In genomic region chr2:3442185-3442584, GRCh38 we compare ENCODE assay signal across 25 cellular contexts.
DNase-seq lines count a peak whose midpoint lies in the region; ATAC-seq and TF ChIP-seq lines count a peak whose summit lies in the region.
"Had no signal": no experiment of that assay in that cellular context is flagged by ENCODE, and none has a peak within 500 bp of the region (broad histone marks: within the 10 kb centered on the region; RNA-seq: fewer than 3 reads in every experiment).

No MANE protein-coding gene starts in this region.

- peaks cover 33% of the 10 kb centered on the region for H3K36me3 ChIP-seq in WERI-Rb-1

- POLR2A ChIA-PET in activated CD8-positive, alpha-beta T cell treated with anti-CD3 and anti-CD28 coated beads for 36 hours (lab: Charles Lee) = no interaction called here

- H3K27ac ChIP-seq in WERI-Rb-1 = no peak overlapping the region
- H3K27ac ChIP-seq: dorsolateral prefrontal cortex, lower lobe of right lung, SK-N-MC had no signal

- H3K4me3 ChIP-seq in fibroblast of the aortic adventitia (ENCODE audit: low read depth, low read length) = no peak overlapping the region
- H3K4me3 ChIP-seq in WERI-Rb-1 (ENCODE audit: low read depth, low read length) = no peak overlapping the region
- H3K4me3 ChIP-seq: dorsolateral prefrontal cortex, lower lobe of right lung, SK-N-MC had no signal

- H3K4me3 Mint-ChIP-seq in activated T-cell treated with anti-CD3 and anti-CD28 coated beads, Interleukin-2, amount 50 U/mL, for 4 hours = no peak overlapping the region
- no peak overlapping the region for H3K4me3 Mint-ChIP-seq in activated CD8-positive, alpha-beta T cell treated with anti-CD3 and anti-CD28 coated beads for 36 hours
- H3K4me3 Mint-ChIP-seq: activated naive CD8-positive, alpha-beta T cell treated with anti-CD3 and anti-CD28 coated beads, Interleukin-2, amount 50 U/mL, for 24 hours; B cell; CD8-positive, alpha-beta memory T cell; H9; naive thymus-derived CD8-positive, alpha-beta T cell; T-helper 1 cell treated with Interleukin-12 subunit alpha and Interleukin-12 subunit beta and Interleukin-4 antibody, amounts not matched to agents 30 μg/mL and 1 μg/mL, for 36 hours had no signal

- intact Hi-C loops in activated CD8-positive, alpha-beta T cell treated with anti-CD3 and anti-CD28 coated beads for 36 hours (cut with micrococcal nuclease) = no loop called here

- peaks cover 5% of the 10 kb centered on the region for H3K9me3 ChIP-seq in WERI-Rb-1 (ENCODE audit: severe bottlenecking)
- H3K9me3 ChIP-seq: lower lobe of right lung had no signal

- no peaks in the 10 kb centered on the region for H3K27me3 ChIP-seq in WERI-Rb-1 (ENCODE audit: insufficient read depth, low read depth, severe bottlenecking)
- H3K27me3 ChIP-seq: dorsolateral prefrontal cortex had no signal

- peaks cover 22% of the 10 kb centered on the region for H3K4me1 Mint-ChIP-seq in activated T-cell treated with anti-CD3 and anti-CD28 coated beads, Interleukin-2, amount 50 U/mL, for 4 hours (ENCODE audit: low read depth)
- H3K4me1 Mint-ChIP-seq in activated CD8-positive, alpha-beta T cell treated with anti-CD3 and anti-CD28 coated beads for 36 hours (ENCODE audit: low read depth) = peaks cover 16% of the 10 kb centered on the region
- H3K4me1 Mint-ChIP-seq: H9 had no signal

- ATAC-seq in GM18867 (IDR thresholded peaks at IDR 0.05; ENCODE audit: unreplicated experiment) (peak; percentile 89), HG02798 (IDR thresholded peaks at IDR 0.05; ENCODE audit: poor library complexity, unreplicated experiment) (peak; percentile 58), HG03565 (IDR thresholded peaks at IDR 0.05; ENCODE audit: unreplicated experiment) (peak; percentile 91)
- ATAC-seq in activated T-cell treated with anti-CD3 and anti-CD28 coated beads, Interleukin-2, amount 50 U/mL, for 4 hours = no peak
- ATAC-seq in activated CD8-positive, alpha-beta T cell treated with anti-CD3 and anti-CD28 coated beads for 36 hours = no peak
- ATAC-seq: activated naive CD8-positive, alpha-beta T cell treated with anti-CD3 and anti-CD28 coated beads, Interleukin-2, amount 50 U/mL, for 24 hours; lower lobe of right lung; naive thymus-derived CD8-positive, alpha-beta T cell had no signal

- DNase-seq in fibroblast of the aortic adventitia (ENCODE audit: low read depth) (peak; percentile 20), islet precursor cell (no peak), WERI-Rb-1 (no peak)
- DNase-seq in activated T-cell treated with anti-CD3 and anti-CD28 coated beads, Interleukin-2, amount 50 U/mL, for 4 hours = no peak
- DNase-seq in activated CD8-positive, alpha-beta T cell treated with anti-CD3 and anti-CD28 coated beads for 36 hours = no peak
- DNase-seq: activated CD4-positive, alpha-beta T cell treated with anti-CD3 and anti-CD28 coated beads for 1 hour; activated CD8-positive, alpha-beta memory T cell treated with anti-CD3 and anti-CD28 coated beads for 24 hours; activated gamma-delta T cell treated with Interleukin-2 at 50 U/mL for 16 hours; activated naive CD8-positive, alpha-beta T cell treated with anti-CD3 and anti-CD28 coated beads, Interleukin-2, amount 50 U/mL, for 24 hours; CD8-positive, alpha-beta memory T cell; dorsolateral prefrontal cortex; H9; head of caudate nucleus; lower lobe of right lung; naive thymus-derived CD8-positive, alpha-beta T cell; NCI-H510A; occipital lobe; stimulated activated CD4-positive, alpha-beta T cell treated with anti-CD3 and anti-CD28 coated beads, Interleukin-15, amount 100 ng/mL, for 24 hours; stimulated activated naive CD4-positive, alpha-beta T cell had no signal

- CTCF ChIA-PET in activated CD8-positive, alpha-beta T cell treated with anti-CD3 and anti-CD28 coated beads for 36 hours (lab: Charles Lee) = interaction anchor here (0.8 to 3.7 kb wide), 5 partner anchors 8 to 20 kb away, joined by 3 to 33 read pairs (median 3); no protein-coding TSS in a partner anchor

- no peaks in the 10 kb centered on the region for H3K9me3 Mint-ChIP-seq in activated T-cell treated with anti-CD3 and anti-CD28 coated beads, Interleukin-2, amount 50 U/mL, for 4 hours
- H3K9me3 Mint-ChIP-seq in activated CD8-positive, alpha-beta T cell treated with anti-CD3 and anti-CD28 coated beads for 36 hours = no peaks in the 10 kb centered on the region
- H3K9me3 Mint-ChIP-seq: activated naive CD8-positive, alpha-beta T cell treated with anti-CD3 and anti-CD28 coated beads, Interleukin-2, amount 50 U/mL, for 24 hours; CD8-positive, alpha-beta memory T cell; naive thymus-derived CD8-positive, alpha-beta T cell; T-helper 1 cell treated with Interleukin-12 subunit alpha and Interleukin-12 subunit beta and Interleukin-4 antibody, amounts not matched to agents 30 μg/mL and 1 μg/mL, for 36 hours had no signal

- H3K27me3 Mint-ChIP-seq in activated T-cell treated with anti-CD3 and anti-CD28 coated beads, Interleukin-2, amount 50 U/mL, for 4 hours (ENCODE audit: low read depth) = no peaks in the 10 kb centered on the region
- H3K27me3 Mint-ChIP-seq in activated CD8-positive, alpha-beta T cell treated with anti-CD3 and anti-CD28 coated beads for 36 hours = no peaks in the 10 kb centered on the region
- H3K27me3 Mint-ChIP-seq: activated naive CD8-positive, alpha-beta T cell treated with anti-CD3 and anti-CD28 coated beads, Interleukin-2, amount 50 U/mL, for 24 hours; B cell; CD8-positive, alpha-beta memory T cell; naive thymus-derived CD8-positive, alpha-beta T cell had no signal

- TF ChIP-seq CTCF in fibroblast of the aortic adventitia (IDR thresholded peaks at IDR 0.05; ENCODE audit: insufficient read depth, low read length) (no peak), WERI-Rb-1 (IDR thresholded peaks at IDR 0.05; ENCODE audit: low read depth, low read length) (no peak)
- no peak for TF ChIP-seq CTCF in activated CD8-positive, alpha-beta T cell treated with anti-CD3 and anti-CD28 coated beads for 36 hours (IDR thresholded peaks at IDR 0.05)

- peaks cover 15% of the 10 kb centered on the region for H3K36me3 Mint-ChIP-seq in activated T-cell treated with anti-CD3 and anti-CD28 coated beads, Interleukin-2, amount 50 U/mL, for 4 hours (ENCODE audit: insufficient read depth)
- peaks cover 16% of the 10 kb centered on the region for H3K36me3 Mint-ChIP-seq in activated CD8-positive, alpha-beta T cell treated with anti-CD3 and anti-CD28 coated beads for 36 hours (ENCODE audit: low read depth)

- no peak overlapping the region for H3K27ac Mint-ChIP-seq in activated CD8-positive, alpha-beta T cell treated with anti-CD3 and anti-CD28 coated beads for 36 hours
- H3K27ac Mint-ChIP-seq: activated naive CD8-positive, alpha-beta T cell treated with anti-CD3 and anti-CD28 coated beads, Interleukin-2, amount 50 U/mL, for 24 hours; B cell; CD8-positive, alpha-beta memory T cell; H9; T-helper 1 cell treated with Interleukin-12 subunit alpha and Interleukin-12 subunit beta and Interleukin-4 antibody, amounts not matched to agents 30 μg/mL and 1 μg/mL, for 36 hours had no signal

Comparison
In these comparisons a context has a peak if more than half of its experiments do, and no peak if none do; other contexts are left out.
1. ATAC-seq: peak in GM18867 (single experiment), HG02798 (single experiment) and HG03565 (single experiment); none in activated T-cell treated with anti-CD3 and anti-CD28 coated beads, Interleukin-2, amount 50 U/mL, for 4 hours (0 of 2) and activated CD8-positive, alpha-beta T cell treated with anti-CD3 and anti-CD28 coated beads for 36 hours (single experiment).